Comparison of ENCODE assay signal across 8 cellular contexts in genomic region chr16:22008215-22009142, GRCh38. TPM values are rescaled to one million over a fixed set of nuclear protein-coding genes. Genes with fewer than 3 reads are reported as not detected.
DNase-seq lines count a peak whose midpoint lies in the region; ATAC-seq and TF ChIP-seq lines count a peak whose summit lies in the region.

No MANE protein-coding gene starts in this region.

- peak overlapping the region; percentile 77 to 93 (median 86) for H3K4me3 ChIP-seq in fibroblast of lung (replicated peaks in 1 of 4; ENCODE audit: control extremely low read depth in 1 of 4, insufficient read depth in 1 of 4, low read depth in 3 of 4, low read length in 4 of 4)

- H3K4me2 ChIP-seq in fibroblast of lung (ENCODE audit: extremely low read depth, insufficient read depth, low read length) = peak overlapping the region; percentile 84

- no peaks in the 10 kb centered on the region for H3K36me3 Mint-ChIP-seq in nephron (ENCODE audit: low read depth)

- H4K20me1 ChIP-seq in fibroblast of lung (ENCODE audit: control insufficient read depth, extremely low read depth, insufficient read depth, low read length) = peaks cover 2% of the 10 kb centered on the region

- peaks cover 46% of the 10 kb centered on the region for H3K79me2 ChIP-seq in fibroblast of lung (ENCODE audit: control insufficient read depth, insufficient read depth, low read length)

- H3K4me1 Mint-ChIP-seq in nephron = peaks cover 42% of the 10 kb centered on the region

- DNase-seq in GM13977 (ENCODE audit: low spot score) (peak; percentile 57), fibroblast of lung (ENCODE audit: low read depth in 2 of 2) (peak in 1 of 2 donors; percentile 20), CD1c-positive myeloid dendritic cell (ENCODE audit: extremely low spot score) (no peak)
- peak; percentile 36 to 38 for DNase-seq in activated CD4-positive, alpha-beta T cell treated with anti-CD3 and anti-CD28 coated beads, Interleukin-2, amount 50 U/mL, for 48 hours

- H3K27ac ChIP-seq in fibroblast of lung (ENCODE audit: insufficient read depth, low read length) = peak overlapping the region; percentile 78

- H3K4me1 ChIP-seq in fibroblast of lung (ENCODE audit: control insufficient read depth, extremely low read depth, insufficient read depth, low read length) = peaks cover 3% of the 10 kb centered on the region

- TF ChIP-seq CTCF in GM13977 (IDR thresholded peaks at IDR 0.05; ENCODE audit: extremely low read depth, insufficient read depth, missing control alignments) (no peak), fibroblast of lung (conservative IDR thresholded peaks at IDR 0.05 in 1 of 2, IDR thresholded peaks at IDR 0.05 in 1 of 2; ENCODE audit: low read depth in 1 of 2, low read length in 2 of 2) (no peak), nephron (IDR thresholded peaks at IDR 0.05; ENCODE audit: unreplicated experiment in 3 of 3) (no peak)

- in situ Hi-C loops in GM13977 (cut with MboI; ENCODE audit: low pct_unique_long_range_greater_than_20kb, low sequenced_read_pairs, unreplicated experiment) = loop anchor here (25.0 kb wide), 1 partner anchor 279 kb away; the partner anchor contains the start of gene POLR3E

- H3K27me3 ChIP-seq in fibroblast of lung (ENCODE audit: control insufficient read depth, insufficient read depth, low read length) = no peaks in the 10 kb centered on the region

- H3K36me3 ChIP-seq in fibroblast of lung (ENCODE audit: control insufficient read depth, insufficient read depth, low read length) = no peaks in the 10 kb centered on the region

- peak overlapping the region; percentile 31 to 55 (median 55) for H3K27ac Mint-ChIP-seq in nephron

- H3K9me3 ChIP-seq in fibroblast of lung (ENCODE audit: control insufficient read depth, insufficient read depth, low read depth, low read length) = no peaks in the 10 kb centered on the region

- peak overlapping the region; percentile 79 for H3K9ac ChIP-seq in fibroblast of lung (ENCODE audit: insufficient read depth, low read length)

- H3K27me3 Mint-ChIP-seq in nephron (ENCODE audit: low read depth) = peaks cover 15% of the 10 kb centered on the region

- peak overlapping the region; percentile 87 to 95 (median 94) for H3K4me3 Mint-ChIP-seq in nephron

- ATAC-seq in HG03196 (IDR thresholded peaks at IDR 0.05; ENCODE audit: unreplicated experiment) (peak; percentile 14), HG03139 (IDR thresholded peaks at IDR 0.05; ENCODE audit: unreplicated experiment) (no peak), HG02970 (IDR thresholded peaks at IDR 0.05; ENCODE audit: low FRiP score, unreplicated experiment) (no peak)

- no peaks in the 10 kb centered on the region for H3K9me3 Mint-ChIP-seq in nephron

- peak overlapping the region; percentile 30 for H2AFZ ChIP-seq in fibroblast of lung (ENCODE audit: low read length)

RNA-seq across cellular contexts. Expression of gene MOSMO, which starts 0.6 kb away (rescaled TPM):
- 10.8 and 13.7 TPM in 2 replicates for total RNA-seq in fibroblast of lung
- polyA plus RNA-seq in fibroblast of lung = 14.0 and 15.4 TPM in 2 replicates
- polyA plus RNA-seq in fibroblast of lung (2012) = 10.0 and 13.6 TPM in 2 replicates
- polyA minus RNA-seq in fibroblast of lung (ENCODE audit: low replicate concordance) = 0.33 and 0.75 TPM in 2 replicates

RNA-seq across cellular contexts. Expression of gene PDZD9, which starts 7.6 kb away (rescaled TPM):
- not detected in 2 replicates for total RNA-seq in fibroblast of lung
- polyA plus RNA-seq in fibroblast of lung = not detected in 2 replicates
- not detected in 2 replicates for polyA plus RNA-seq in fibroblast of lung (2012)
- polyA minus RNA-seq in fibroblast of lung (ENCODE audit: low replicate concordance) = not detected in 2 replicates

RNA-seq across cellular contexts. Expression of gene UQCRC2, which starts 55.3 kb away (rescaled TPM):
- 192 and 204 TPM in 2 replicates for total RNA-seq in fibroblast of lung
- polyA plus RNA-seq in fibroblast of lung = 181 and 207 TPM in 2 replicates
- 159 and 162 TPM in 2 replicates for polyA plus RNA-seq in fibroblast of lung (2012)
- polyA minus RNA-seq in fibroblast of lung (ENCODE audit: low replicate concordance) = 31.7 and 75.9 TPM in 2 replicates
